Comparison of ENCODE assay signal across 8 cellular contexts in the genomic region with DNA sequence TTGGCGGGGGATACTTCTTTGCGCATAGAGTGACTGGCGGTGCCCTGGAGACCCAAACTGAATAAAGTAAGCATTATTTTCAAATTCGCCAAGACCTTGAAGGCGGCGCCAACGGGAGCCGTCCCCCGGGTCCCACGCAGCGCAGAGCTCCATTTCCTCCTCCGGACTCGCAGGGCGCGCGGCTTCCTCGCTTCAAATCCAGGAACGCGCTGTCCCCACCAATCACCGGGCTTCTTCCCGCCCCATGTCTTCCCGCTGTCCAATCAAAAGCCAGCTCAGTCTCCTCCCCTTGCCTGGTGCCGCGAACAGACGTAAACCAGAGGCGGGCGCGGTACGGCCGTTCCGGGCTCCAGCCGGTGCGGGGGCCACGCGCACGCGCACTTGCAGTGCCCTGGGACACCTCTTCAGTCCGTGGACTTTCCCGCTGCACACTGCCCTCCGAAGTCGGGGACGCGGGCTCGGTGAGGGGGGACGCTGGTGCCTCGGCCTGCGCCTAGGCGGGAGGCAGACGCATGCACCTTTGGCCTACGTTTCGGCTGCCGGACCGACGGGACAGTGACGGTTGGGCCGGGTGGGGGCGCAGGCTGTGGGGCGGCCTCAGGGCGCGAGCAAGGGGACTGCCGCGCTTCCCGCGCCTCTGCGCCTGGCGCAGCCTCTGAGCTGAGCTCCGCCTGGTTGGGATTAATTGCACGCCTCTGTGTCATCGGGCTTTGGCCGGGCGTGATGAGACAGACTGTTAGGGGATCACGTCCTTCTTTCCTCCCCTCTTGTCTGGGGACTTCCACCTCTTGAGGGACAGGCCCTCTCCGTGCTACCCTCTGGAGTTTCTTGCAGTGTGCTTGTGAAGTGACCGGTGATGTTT. TPM values are rescaled to one million over a fixed set of nuclear protein-coding genes. Genes with fewer than 3 reads are reported as not detected.
DNase-seq lines count a peak whose midpoint lies in the region; ATAC-seq and TF ChIP-seq lines count a peak whose summit lies in the region.

A gene with protein sequence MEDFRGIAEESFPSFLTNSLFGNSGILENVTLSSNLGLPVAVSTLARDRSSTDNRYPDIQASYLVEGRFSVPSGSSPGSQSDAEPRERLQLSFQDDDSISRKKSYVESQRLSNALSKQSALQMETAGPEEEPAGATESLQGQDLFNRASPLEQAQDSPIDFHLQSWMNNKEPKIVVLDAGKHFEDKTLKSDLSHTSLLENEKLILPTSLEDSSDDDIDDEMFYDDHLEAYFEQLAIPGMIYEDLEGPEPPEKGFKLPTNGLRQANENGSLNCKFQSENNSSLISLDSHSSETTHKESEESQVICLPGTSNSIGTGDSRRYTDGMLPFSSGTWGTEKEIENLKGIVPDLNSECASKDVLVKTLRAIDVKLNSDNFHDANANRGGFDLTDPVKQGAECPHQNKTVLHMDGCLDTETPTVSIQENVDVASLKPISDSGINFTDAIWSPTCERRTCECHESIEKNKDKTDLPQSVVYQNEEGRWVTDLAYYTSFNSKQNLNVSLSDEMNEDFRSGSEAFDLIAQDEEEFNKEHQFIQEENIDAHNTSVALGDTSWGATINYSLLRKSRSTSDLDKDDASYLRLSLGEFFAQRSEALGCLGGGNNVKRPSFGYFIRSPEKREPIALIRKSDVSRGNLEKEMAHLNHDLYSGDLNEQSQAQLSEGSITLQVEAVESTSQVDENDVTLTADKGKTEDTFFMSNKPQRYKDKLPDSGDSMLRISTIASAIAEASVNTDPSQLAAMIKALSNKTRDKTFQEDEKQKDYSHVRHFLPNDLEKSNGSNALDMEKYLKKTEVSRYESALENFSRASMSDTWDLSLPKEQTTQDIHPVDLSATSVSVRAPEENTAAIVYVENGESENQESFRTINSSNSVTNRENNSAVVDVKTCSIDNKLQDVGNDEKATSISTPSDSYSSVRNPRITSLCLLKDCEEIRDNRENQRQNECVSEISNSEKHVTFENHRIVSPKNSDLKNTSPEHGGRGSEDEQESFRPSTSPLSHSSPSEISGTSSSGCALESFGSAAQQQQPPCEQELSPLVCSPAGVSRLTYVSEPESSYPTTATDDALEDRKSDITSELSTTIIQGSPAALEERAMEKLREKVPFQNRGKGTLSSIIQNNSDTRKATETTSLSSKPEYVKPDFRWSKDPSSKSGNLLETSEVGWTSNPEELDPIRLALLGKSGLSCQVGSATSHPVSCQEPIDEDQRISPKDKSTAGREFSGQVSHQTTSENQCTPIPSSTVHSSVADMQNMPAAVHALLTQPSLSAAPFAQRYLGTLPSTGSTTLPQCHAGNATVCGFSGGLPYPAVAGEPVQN (N-terminal part only) (plus strand): TSS at position 386 of the 862 bp plus-strand sequence. CDS start 8,063 bp downstream, outside the sequence.

- H3K9ac ChIP-seq in fibroblast of lung (ENCODE audit: insufficient read depth, low read length) = peak within 1 kb of the TSS; percentile 86

- H3K27ac ChIP-seq in RWPE1 = peak within 1 kb of the TSS; percentile 94
- H3K27ac ChIP-seq in fibroblast of lung (ENCODE audit: insufficient read depth, low read length) = peak within 1 kb of the TSS; percentile 80

- POLR2A ChIA-PET in RWPE1 (lab: Yijun Ruan, JAX; ENCODE audit: low non-redundant PET) = interaction anchor here (0.7 kb wide), 1 partner anchor 9 kb away, joined by 4 read pairs; no protein-coding TSS in a partner anchor
- POLR2A ChIA-PET in naive thymus-derived CD8-positive, alpha-beta T cell (lab: Charles Lee) = interaction anchor here (0.8 to 3.5 kb wide), 9 partner anchors 9 to 614 kb away, joined by 3 to 41 read pairs (median 7); partner anchors contain the start of genes AFG3L2, CEP76, PSMG2 and PTPN2

- H3K4me3 ChIP-seq in LNCaP clone FGC (ENCODE audit: low read depth, low read length) (peak within 1 kb of the TSS; percentile 90), fibroblast of lung (replicated peaks in 1 of 4; ENCODE audit: control extremely low read depth in 1 of 4, insufficient read depth in 1 of 4, low read depth in 3 of 4, low read length in 4 of 4) (peak within 1 kb of the TSS; percentile 81 to 96 (median 82))

- no peak within 1 kb of the TSS for H3K4me3 Mint-ChIP-seq in activated T-helper 17 cell treated with anti-CD3 and anti-CD28 coated beads, Interleukin-2, amount 50 U/mL, for 72 hours
- H3K4me3 Mint-ChIP-seq in naive thymus-derived CD8-positive, alpha-beta T cell = peak within 1 kb of the TSS; percentile 89 to 99 (median 97)

- CTCF ChIA-PET in RWPE1 (lab: Yijun Ruan, JAX) = interaction anchor here (0.5 kb wide), 1 partner anchor 169 kb away, joined by 3 read pairs; no protein-coding TSS in a partner anchor

- H3K9me3 ChIP-seq in fibroblast of lung (ENCODE audit: control insufficient read depth, insufficient read depth, low read depth, low read length) = no peaks in the 10 kb centered on the region

- no peaks in the 10 kb centered on the region for H3K27me3 Mint-ChIP-seq in activated T-helper 17 cell treated with anti-CD3 and anti-CD28 coated beads, Interleukin-2, amount 50 U/mL, for 72 hours
- H3K27me3 Mint-ChIP-seq in naive thymus-derived CD8-positive, alpha-beta T cell = no peaks in the 10 kb centered on the region

- H3K4me1 Mint-ChIP-seq in activated T-helper 17 cell treated with anti-CD3 and anti-CD28 coated beads, Interleukin-2, amount 50 U/mL, for 72 hours = peaks cover 25% of the 10 kb centered on the region
- peaks cover 18 to 34% (median 20%) of the 10 kb centered on the region in 4 donors for H3K4me1 Mint-ChIP-seq in naive thymus-derived CD8-positive, alpha-beta T cell

- H3K27ac Mint-ChIP-seq in activated T-helper 17 cell treated with anti-CD3 and anti-CD28 coated beads, Interleukin-2, amount 50 U/mL, for 72 hours = peak within 1 kb of the TSS; percentile 92
- peak within 1 kb of the TSS; percentile 84 to 98 (median 94) for H3K27ac Mint-ChIP-seq in naive thymus-derived CD8-positive, alpha-beta T cell

- DNase-seq in EL = peak; percentile 99
- peak; percentile 88 for DNase-seq in GOT3 (lab: John Stamatoyannopoulos, UW)
- DNase-seq in LNCaP clone FGC (ENCODE audit: low read depth) = peak; percentile 96
- DNase-seq in RWPE1 (ENCODE audit: low spot score) = peak; percentile 98
- DNase-seq in fibroblast of lung (ENCODE audit: low read depth in 2 of 2) = peak; percentile 98 to 99
- peak; percentile 95 to 99 (median 97) for DNase-seq in naive thymus-derived CD8-positive, alpha-beta T cell
- DNase-seq in stimulated activated naive CD4-positive, alpha-beta T cell (lab: John Stamatoyannopoulos, UW) = peak; percentile 94 to 97 (median 96)

- H3K36me3 ChIP-seq in fibroblast of lung (ENCODE audit: control insufficient read depth, insufficient read depth, low read length) = no peaks in the 10 kb centered on the region

- H3K27me3 ChIP-seq in fibroblast of lung (ENCODE audit: control insufficient read depth, insufficient read depth, low read length) = no peaks in the 10 kb centered on the region

- H3K79me2 ChIP-seq in fibroblast of lung (ENCODE audit: control insufficient read depth, insufficient read depth, low read length) = peaks cover 43% of the 10 kb centered on the region

- no peaks in the 10 kb centered on the region for H4K20me1 ChIP-seq in fibroblast of lung (ENCODE audit: control insufficient read depth, extremely low read depth, insufficient read depth, low read length)

- no peaks in the 10 kb centered on the region for H3K9me3 Mint-ChIP-seq in activated T-helper 17 cell treated with anti-CD3 and anti-CD28 coated beads, Interleukin-2, amount 50 U/mL, for 72 hours
- no peaks in the 10 kb centered on the region for H3K9me3 Mint-ChIP-seq in naive thymus-derived CD8-positive, alpha-beta T cell

- peak; percentile 90 for ATAC-seq in activated T-helper 17 cell treated with anti-CD3 and anti-CD28 coated beads, Interleukin-2, amount 50 U/mL, for 72 hours (replicated peaks)
- ATAC-seq in naive thymus-derived CD8-positive, alpha-beta T cell = peak; percentile 93 to 97

- peaks cover 45% of the 10 kb centered on the region for H3K36me3 Mint-ChIP-seq in activated T-helper 17 cell treated with anti-CD3 and anti-CD28 coated beads, Interleukin-2, amount 50 U/mL, for 72 hours (ENCODE audit: low read depth)
- peaks cover 0 to 6% (median 0%) of the 10 kb centered on the region in 3 donors for H3K36me3 Mint-ChIP-seq in naive thymus-derived CD8-positive, alpha-beta T cell

- peaks cover 5% of the 10 kb centered on the region for H3K4me1 ChIP-seq in fibroblast of lung (ENCODE audit: control insufficient read depth, extremely low read depth, insufficient read depth, low read length)

- H2AFZ ChIP-seq in fibroblast of lung (ENCODE audit: low read length) = peak within 1 kb of the TSS; percentile 95

- peak within 1 kb of the TSS; percentile 98 for H3K4me2 ChIP-seq in fibroblast of lung (ENCODE audit: extremely low read depth, insufficient read depth, low read length)

- TF ChIP-seq CTCF in LNCaP clone FGC (IDR thresholded peaks at IDR 0.05; ENCODE audit: control insufficient read depth, extremely low read depth, insufficient read depth) (0 out of 2 replicates have a peak, but pooled peaks have one; percentile 27), RWPE1 (conservative IDR thresholded peaks at IDR 0.05; ENCODE audit: low read depth) (no peak), fibroblast of lung (conservative IDR thresholded peaks at IDR 0.05 in 1 of 2, IDR thresholded peaks at IDR 0.05 in 1 of 2; ENCODE audit: low read depth in 1 of 2, low read length in 2 of 2) (no peak)

RNA-seq across cellular contexts. Expression of the gene that starts here (rescaled TPM):
- 10 to 100 TPM; 35.3 to 62.0 TPM for total RNA-seq in activated T-helper 17 cell treated with anti-CD3 and anti-CD28 coated beads, Interleukin-2, amount 50 U/mL, for 72 hours
- 32.7 and 32.9 TPM in 2 replicates for total RNA-seq in fibroblast of lung
- polyA plus RNA-seq in fibroblast of lung = 12.5 and 17.8 TPM in 2 replicates
- polyA plus RNA-seq in fibroblast of lung (2012) = 6.5 and 8.6 TPM in 2 replicates
- polyA minus RNA-seq in fibroblast of lung (ENCODE audit: low replicate concordance) = 17.4 and 19.3 TPM in 2 replicates
- total RNA-seq in naive thymus-derived CD8-positive, alpha-beta T cell = 10 to 100 TPM; 36.7 to 40.9 TPM
- polyA plus RNA-seq in naive thymus-derived CD8-positive, alpha-beta T cell = 1 to 10 TPM; 3.0 to 6.7 (median 5.2) TPM

Comparison
In these comparisons a context has a peak if more than half of its experiments do, and no peak if none do; other contexts are left out.
1. Peak in every context shown above with its lines: DNase-seq, ATAC-seq, H3K4me3 ChIP-seq and H3K27ac ChIP-seq.